In the genomic region with DNA sequence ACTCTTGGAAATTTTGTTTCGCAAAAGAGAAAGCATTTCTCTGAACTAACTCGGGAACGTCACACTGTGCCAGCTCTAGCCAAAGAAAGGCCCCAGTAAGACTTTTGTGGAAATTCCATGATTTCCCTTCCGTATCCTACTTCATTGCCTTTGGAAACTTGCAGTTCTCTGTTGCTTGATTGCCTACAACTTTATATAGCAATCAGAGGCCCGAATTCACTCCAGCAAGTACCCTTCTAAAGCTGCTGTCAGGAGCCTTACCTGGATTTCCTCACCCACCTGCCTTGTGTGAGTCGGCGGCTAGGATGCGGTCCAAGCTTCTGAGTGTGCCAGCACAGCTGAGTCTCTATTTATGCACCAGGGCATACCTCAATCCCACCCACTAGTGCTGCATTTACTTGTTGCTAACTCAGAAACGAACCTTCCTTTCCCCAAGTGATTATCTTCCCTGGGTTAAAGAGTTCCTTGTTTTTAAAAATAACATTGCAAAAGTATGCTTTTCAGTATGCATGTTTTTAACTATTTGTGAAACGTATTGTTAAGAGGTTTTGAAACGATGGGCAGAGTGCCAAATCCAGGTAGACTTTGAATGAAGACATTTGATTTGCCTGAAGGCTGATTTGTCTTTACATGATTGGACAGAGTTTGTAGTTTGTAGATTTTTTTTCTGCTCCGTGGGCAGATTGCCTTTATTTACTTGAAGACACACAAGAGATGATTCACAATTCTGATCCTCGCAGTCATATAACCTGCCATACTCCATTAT, we compare ENCODE assay signal across 17 cellular contexts. TPM values are rescaled to one million over a fixed set of nuclear protein-coding genes. Genes with fewer than 3 reads are reported as not detected.
DNase-seq lines count a peak whose midpoint lies in the region; ATAC-seq and TF ChIP-seq lines count a peak whose summit lies in the region.
"Had no signal": no experiment of that assay in that cellular context is flagged by ENCODE, and none has a peak within 500 bp of the region (broad histone marks: within the 10 kb centered on the region; RNA-seq: fewer than 3 reads in every experiment).

A gene (minus strand): TSS at position 326 of the 766 bp plus-strand sequence. CDS start 3,203 bp downstream, outside the sequence.

- H3K27me3 Mint-ChIP-seq in MCF 10A (ENCODE audit: insufficient read depth, unreplicated experiment) (no peaks in the 10 kb centered on the region), mesothelial cell of epicardium (ENCODE audit: low read depth) (no peaks in the 10 kb centered on the region)
- H3K27me3 Mint-ChIP-seq: activated naive CD4-positive, alpha-beta T cell treated with anti-CD3 and anti-CD28 coated beads, Interleukin-2, amount 10 ng/mL, durations not matched to agents 7 days and 5 days had no signal

- H3K9me3 Mint-ChIP-seq in MCF 10A (ENCODE audit: unreplicated experiment) (no peaks in the 10 kb centered on the region), mesothelial cell of epicardium (no peaks in the 10 kb centered on the region)
- H3K9me3 Mint-ChIP-seq: activated CD4-positive, alpha-beta memory T cell treated with anti-CD3 and anti-CD28 coated beads for 36 hours; activated naive CD4-positive, alpha-beta T cell treated with anti-CD3 and anti-CD28 coated beads, Interleukin-2, amount 10 ng/mL, durations not matched to agents 7 days and 5 days had no signal

- intact Hi-C loops in MCF 10A (cut with micrococcal nuclease): no loop called here

- CTCF ChIA-PET in MCF 10A (lab: Yijun Ruan, JAX): interaction anchor here (0.6 to 7.5 kb wide), 6 partner anchors 9 to 125 kb away, joined by 3 to 95 read pairs (median 3); no protein-coding TSS in a partner anchor

- H3K36me3 Mint-ChIP-seq in MCF 10A (ENCODE audit: insufficient read depth, unreplicated experiment) (peaks cover 6% of the 10 kb centered on the region), mesothelial cell of epicardium (no peaks in the 10 kb centered on the region)
- H3K36me3 Mint-ChIP-seq: activated CD4-positive, alpha-beta memory T cell treated with anti-CD3 and anti-CD28 coated beads for 36 hours; activated naive CD4-positive, alpha-beta T cell treated with anti-CD3 and anti-CD28 coated beads, Interleukin-2, amount 10 ng/mL, durations not matched to agents 7 days and 5 days had no signal

- TF ChIP-seq CTCF in C4-2B (conservative IDR thresholded peaks at IDR 0.05) (no peak), MCF 10A (IDR thresholded peaks at IDR 0.05; ENCODE audit: unreplicated experiment) (no peak), mesothelial cell of epicardium (IDR thresholded peaks at IDR 0.05; ENCODE audit: unreplicated experiment) (no peak)

- DNase-seq in NCI-H1105 treated with DMSO at 0.1 percent for 48 hours (lab: John Stamatoyannopoulos, UW) (peak; percentile 78), MCF 10A (ENCODE audit: unreplicated experiment) (peak; percentile 91), mesothelial cell of epicardium (ENCODE audit: low spot score in 2 of 2, unreplicated experiment in 2 of 2) (no peak)
- no peak for DNase-seq in effector CD4-positive, alpha-beta T cell
- no peak for DNase-seq in activated CD4-positive, alpha-beta T cell treated with anti-CD3 and anti-CD28 coated beads, Interleukin-2, amount 50 U/mL, for 48 hours
- DNase-seq: activated CD4-positive, alpha-beta memory T cell treated with anti-CD3 and anti-CD28 coated beads for 36 hours; activated naive CD4-positive, alpha-beta T cell treated with anti-CD3 and anti-CD28 coated beads, Interleukin-2, amount 10 ng/mL, durations not matched to agents 7 days and 5 days; AML-193; gastrocnemius medialis; GF-D8; NCI-H524 treated with DMSO at 0.1 percent for 48 hours; substantia nigra had no signal

- H3K4me1 Mint-ChIP-seq in MCF 10A (ENCODE audit: insufficient read depth, unreplicated experiment) (peaks cover 22% of the 10 kb centered on the region), mesothelial cell of epicardium (peaks cover 27% of the 10 kb centered on the region)
- H3K4me1 Mint-ChIP-seq: activated naive CD4-positive, alpha-beta T cell treated with anti-CD3 and anti-CD28 coated beads, Interleukin-2, amount 10 ng/mL, durations not matched to agents 7 days and 5 days had no signal

- peak within 1 kb of the TSS; percentile 36 for H3K4me3 Mint-ChIP-seq in MCF 10A (ENCODE audit: unreplicated experiment)
- no peak within 1 kb of the TSS for H3K4me3 Mint-ChIP-seq in mesothelial cell of epicardium
- H3K4me3 Mint-ChIP-seq: activated CD4-positive, alpha-beta memory T cell treated with anti-CD3 and anti-CD28 coated beads for 36 hours; activated naive CD4-positive, alpha-beta T cell treated with anti-CD3 and anti-CD28 coated beads, Interleukin-2, amount 10 ng/mL, durations not matched to agents 7 days and 5 days had no signal

- POLR2A ChIA-PET in MCF 10A (lab: Yijun Ruan, JAX): interaction anchor here (0.6 to 3.3 kb wide), 5 partner anchors 13 to 495 kb away, joined by 3 to 19 read pairs (median 5); no protein-coding TSS in a partner anchor

- no TSS peak for BruUV-seq in MCF 10A (replicated peaks; lab: Mats Ljungman, UMichigan)

- ATAC-seq in GM21381 (IDR thresholded peaks at IDR 0.05; ENCODE audit: unreplicated experiment) (no peak), HG02588 (IDR thresholded peaks at IDR 0.05; ENCODE audit: unreplicated experiment) (no peak)
- ATAC-seq: gastrocnemius medialis, left lobe of liver had no signal

- peak within 1 kb of the TSS; percentile 79 for H3K27ac ChIP-seq in C4-2B
- H3K27ac ChIP-seq: gastrocnemius medialis, parathyroid adenoma had no signal

- H3K27ac Mint-ChIP-seq in MCF 10A (ENCODE audit: low read depth, unreplicated experiment): peak within 1 kb of the TSS; percentile 58
- peak within 1 kb of the TSS; percentile 62 for H3K27ac Mint-ChIP-seq in mesothelial cell of epicardium
- H3K27ac Mint-ChIP-seq: activated CD4-positive, alpha-beta memory T cell treated with anti-CD3 and anti-CD28 coated beads for 36 hours; activated naive CD4-positive, alpha-beta T cell treated with anti-CD3 and anti-CD28 coated beads, Interleukin-2, amount 10 ng/mL, durations not matched to agents 7 days and 5 days had no signal

RNA-seq across cellular contexts. Expression of the gene that starts here (rescaled TPM):
- total RNA-seq in MCF 10A (2022) (0.17 and 0.65 TPM in 2 replicates), mesothelial cell of epicardium (2.9 to 4.6 TPM (median 3.2 TPM) in 3 replicates)
- total RNA-seq: activated CD4-positive, alpha-beta memory T cell treated with anti-CD3 and anti-CD28 coated beads for 36 hours had no signal

Comparison
In these comparisons a context has a peak if more than half of its experiments do, and no peak if none do; other contexts are left out.
1. Peak in DNase-seq in MCF 10A; RNA of the gene not detected or under 1 TPM.